In genomic region chr10:102673235-102673634, GRCh38 we compare ENCODE assay signal across 11 cellular contexts. TPM values are rescaled to one million over a fixed set of nuclear protein-coding genes. Genes with fewer than 3 reads are reported as not detected.
A peak's percentile ranks its signal among the peaks of the same experiment; 100 is the strongest.
DNase-seq lines count a peak whose midpoint lies in the region; ATAC-seq and TF ChIP-seq lines count a peak whose summit lies in the region.
"Had no signal": no experiment of that assay in that cellular context is flagged by ENCODE, and none has a peak within 500 bp of the region (broad histone marks: within the 10 kb centered on the region; RNA-seq: fewer than 3 reads in every experiment).

No MANE protein-coding gene starts in this region.

- no peak for ATAC-seq in left cardiac atrium

- no peaks in the 10 kb centered on the region for H3K36me3 ChIP-seq in left ventricle myocardium inferior
- H3K36me3 ChIP-seq in neutrophil = no peaks in the 10 kb centered on the region
- no peaks in the 10 kb centered on the region for H3K36me3 ChIP-seq in uterus
- H3K36me3 ChIP-seq: SJSA1 had no signal

- peak overlapping the region; percentile 93 for H3K27ac ChIP-seq in left ventricle myocardium inferior (replicated peaks)
- peak overlapping the region; percentile 43 for H3K27ac ChIP-seq in epithelial cell of prostate
- H3K27ac ChIP-seq in neutrophil = peak overlapping the region; percentile 98
- H3K27ac ChIP-seq in uterus = peak overlapping the region; percentile 67 to 87

- no peak for DNase-seq in left ventricle myocardium inferior
- no peak for DNase-seq in left cardiac atrium
- DNase-seq in epithelial cell of prostate (ENCODE audit: low read depth, low spot score) = no peak
- no peak for DNase-seq in uterus
- no peak for DNase-seq in DMS153 (lab: John Stamatoyannopoulos, UW)
- no peak for DNase-seq in midbrain (lab: John Stamatoyannopoulos, UW)
- no peak for DNase-seq in HuH-7 (ENCODE audit: low spot score)
- DNase-seq: activated CD4-positive, alpha-beta T cell treated with anti-CD3 and anti-CD28 coated beads, Interleukin-2, amount 50 U/mL, for 48 hours; NCI-H226 had no signal

- H3K27me3 ChIP-seq in left ventricle myocardium inferior (ENCODE audit: low read depth) (no peaks in the 10 kb centered on the region), neutrophil (peaks cover 23% of the 10 kb centered on the region), uterus (no peaks in the 10 kb centered on the region)
- H3K27me3 ChIP-seq: SJSA1 had no signal

- H3K4me1 ChIP-seq in left ventricle myocardium inferior (peaks cover 100% of the 10 kb centered on the region), neutrophil (ENCODE audit: control insufficient read depth in 1 of 2, insufficient read depth in 1 of 2, low read depth in 1 of 2, low read length in 1 of 2) (peaks cover 53 to 55% of the 10 kb centered on the region in 2 experiments), uterus (peaks cover 15 to 26% of the 10 kb centered on the region in 2 donors)

- H3K4me3 ChIP-seq in left ventricle myocardium inferior (peak overlapping the region; percentile 53), neutrophil (ENCODE audit: low read depth in 1 of 2, low read length in 1 of 2) (peak overlapping the region; percentile 56 to 64), uterus (no peak overlapping the region)
- H3K4me3 ChIP-seq: SJSA1 had no signal

- intact Hi-C loops in left ventricle myocardium inferior (cut with micrococcal nuclease) (no loop called here), left cardiac atrium (cut with DNase I) (no loop called here), uterus (cut with DNase I; ENCODE audit: low total_unique reads) (no loop called here)

- no peak for TF ChIP-seq CTCF in left ventricle myocardium inferior (IDR thresholded peaks at IDR 0.05; ENCODE audit: borderline replicate concordance)
- no peak for TF ChIP-seq CTCF in neutrophil (IDR thresholded peaks at IDR 0.05)
- no peak for TF ChIP-seq CTCF in uterus (IDR thresholded peaks at IDR 0.05)

- H3K9me3 ChIP-seq in left ventricle myocardium inferior (replicated peaks) (no peaks in the 10 kb centered on the region), neutrophil (no peaks in the 10 kb centered on the region), uterus (no peaks in the 10 kb centered on the region)
- H3K9me3 ChIP-seq: SJSA1 had no signal

- TF ChIP-seq POLR2A in uterus (IDR thresholded peaks at IDR 0.05) = no peak

RNA-seq across cellular contexts. Expression of gene TRIM8, which starts 29.0 kb away (rescaled TPM):
- 95.1 TPM for total RNA-seq in left ventricle myocardium inferior
- total RNA-seq in left cardiac atrium = 100 to 1,000 TPM; 104 to 108 TPM
- 100 to 1,000 TPM in 2 of 4 donors, 10 to 100 TPM in 2; 71.2 to 119 (median 102) TPM for total RNA-seq in uterus

RNA-seq across cellular contexts. Expression of gene ARL3, which starts 41.0 kb away (rescaled TPM):
- total RNA-seq in left ventricle myocardium inferior = 13.4 TPM
- 10 to 100 TPM; 12.0 to 12.4 TPM for total RNA-seq in left cardiac atrium
- total RNA-seq in uterus = 10 to 100 TPM in 3 of 4 donors, 1 to 10 TPM in 1; 7.1 to 19.9 (median 11.0) TPM

RNA-seq across cellular contexts. Expression of gene SFXN2, which starts 41.2 kb away (rescaled TPM):
- total RNA-seq in left ventricle myocardium inferior (1.6 TPM), left cardiac atrium (1 to 10 TPM; 3.2 to 4.0 TPM), uterus (10 to 100 TPM in 2 of 4 donors, 1 to 10 TPM in 2; 1.2 to 16.9 (median 8.5) TPM)

Comparison
In these comparisons a context has a peak if more than half of its experiments do, and no peak if none do; other contexts are left out.
1. H3K27ac ChIP-seq: peak in every context shown above with its lines; median percentile 98 in neutrophil; 93 in left ventricle myocardium inferior; 77 in uterus; 43 in epithelial cell of prostate.
2. H3K4me3 ChIP-seq: peak in left ventricle myocardium inferior (single experiment) and neutrophil (2 of 2); none in uterus (0 of 2).